Comparison of ENCODE assay signal across 12 cellular contexts in the genomic region with DNA sequence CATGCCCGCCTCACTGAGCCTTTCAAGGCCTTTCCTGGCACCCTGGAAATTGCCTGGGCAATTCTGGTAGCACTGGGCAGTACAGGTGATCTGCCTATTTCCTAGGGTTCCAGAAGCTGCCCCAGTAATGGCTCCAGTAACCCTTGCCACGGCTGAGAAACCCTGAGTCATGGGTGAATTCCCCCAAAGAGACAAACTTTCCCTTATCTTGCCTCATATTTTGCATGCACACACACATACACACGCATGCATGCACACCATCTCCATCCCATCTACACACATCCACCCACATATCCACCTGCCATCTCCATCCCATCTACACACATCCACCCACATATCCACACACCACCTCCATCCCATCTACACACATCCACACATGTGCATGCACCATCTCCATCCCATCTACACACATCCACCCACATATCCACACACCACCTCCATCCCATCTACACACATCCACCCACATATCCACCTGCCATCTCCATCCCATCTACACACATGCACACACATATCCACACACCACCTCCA. TPM values are rescaled to one million over a fixed set of nuclear protein-coding genes. Genes with fewer than 3 reads are reported as not detected.
A peak's percentile ranks its signal among the peaks of the same experiment; 100 is the strongest.
DNase-seq lines count a peak whose midpoint lies in the region; ATAC-seq, FAIRE-seq and TF ChIP-seq lines count a peak whose summit lies in the region.
"Not testable (repeated sequence)": the region's sequence is repeated elsewhere in the genome, so short reads cannot be mapped to it uniquely, and the experiment has no call there.
"Had no signal": no experiment of that assay in that cellular context is flagged by ENCODE, and none has a peak within 500 bp of the region (broad histone marks: within the 10 kb centered on the region; RNA-seq: fewer than 3 reads in every experiment).

No MANE protein-coding gene starts in this region.

- not testable (repeated sequence) for TF ChIP-seq EP300 in GM12878 (IDR thresholded peaks at IDR 0.05; ENCODE audit: borderline replicate concordance in 1 of 2, control insufficient read depth in 1 of 2, low read depth in 2 of 2, low read length in 2 of 2)

- H2AFZ ChIP-seq in GM12878 (ENCODE audit: control insufficient read depth, low read depth, low read length), result not testable (repeated sequence)

- not testable (repeated sequence) for H3K4me3 ChIP-seq in GM12878, spleen

- not testable (repeated sequence) for H3K4me1 Mint-ChIP-seq in osteocyte (ENCODE audit: unreplicated experiment)

- not testable (repeated sequence) for H3K9ac ChIP-seq in GM12878 (ENCODE audit: control insufficient read depth, insufficient read depth, low read length)

- BruUV-seq in GM12878 (replicated peaks; lab: Mats Ljungman, UMichigan), result not testable (repeated sequence)

- H3K27me3 Mint-ChIP-seq in osteocyte (ENCODE audit: unreplicated experiment), result not testable (repeated sequence)

- H3K36me3 Mint-ChIP-seq in osteocyte (ENCODE audit: unreplicated experiment), result not testable (repeated sequence)

- not testable (repeated sequence) for TF ChIP-seq CTCF in GM10266 (IDR thresholded peaks at IDR 0.05; ENCODE audit: control insufficient read depth, insufficient read depth, low read depth, missing control alignments); GM12878 (IDR thresholded peaks at IDR 0.05 in 2 of 3, conservative IDR thresholded peaks at IDR 0.05 in 1 of 3; ENCODE audit: control insufficient read depth in 2 of 3, extremely low read depth in 1 of 3, insufficient read depth in 1 of 3, low read depth in 3 of 3, low read length in 3 of 3); osteocyte (IDR thresholded peaks at IDR 0.05); spleen (IDR thresholded peaks at IDR 0.05 in 8 of 11, conservative IDR thresholded peaks at IDR 0.05 in 3 of 11)

- SMC1A ChIA-PET in GM12878 (lab: Charles Lee; ENCODE audit: uncharacterized antibody, unreplicated experiment), result interaction anchor here (0.5 kb wide), 1 partner anchor 39 kb away, joined by 3 read pairs; no protein-coding TSS in a partner anchor

- intact Hi-C loops in GM12878 (cut with micrococcal nuclease; ENCODE audit: unreplicated experiment); spleen (cut with DNase I; ENCODE audit: low total_unique reads): not testable (repeated sequence)

- FAIRE-seq in GM12878 (lab: Jason Lieb, UNC), result not testable (repeated sequence)
- peak; percentile 76 for FAIRE-seq in frontal cortex (lab: Jason Lieb, UNC)

- not testable (repeated sequence) for H3K4me3 Mint-ChIP-seq in osteocyte (ENCODE audit: unreplicated experiment)

- peak; percentile 61 for ATAC-seq in GM18868 (IDR thresholded peaks at IDR 0.05; ENCODE audit: unreplicated experiment)
- ATAC-seq in GM12878, result not testable (repeated sequence)

- not testable (repeated sequence) for H3K27me3 ChIP-seq in GM12878 (replicated peaks in 1 of 2; ENCODE audit: control insufficient read depth in 2 of 2, insufficient read depth in 2 of 2, low read length in 1 of 2)
- H3K27me3 ChIP-seq in spleen (replicated peaks in 1 of 7), result peaks cover 0 to 15% (median 0%) of the 10 kb centered on the region in 7 donors

- H4K20me1 ChIP-seq in GM12878 (ENCODE audit: control insufficient read depth, insufficient read depth), result not testable (repeated sequence)

- RAD21 ChIA-PET in GM12878 (lab: Charles Lee; ENCODE audit: unreplicated experiment), result not testable (repeated sequence)

- H3K27ac ChIP-seq in GM12878 (ENCODE audit: control insufficient read depth, insufficient read depth); spleen: not testable (repeated sequence)

- not testable (repeated sequence) for H3K9me3 ChIP-seq in GM12878 (replicated peaks; ENCODE audit: control insufficient read depth, insufficient read depth, low read length)
- H3K9me3 ChIP-seq in spleen, result peaks cover 0 to 56% (median 0%) of the 10 kb centered on the region in 8 donors

- not testable (repeated sequence) for H3K4me1 ChIP-seq in GM12878 (ENCODE audit: control insufficient read depth, insufficient read depth, low read length); spleen

- WGBS in GM12878 (ENCODE audit: insufficient coverage, insufficient replicate concordance, low lambda C conversion rate, missing lambda C conversion rate), result 2% methylated on average over 3 of the region's 3 CpGs
- WGBS in spleen, 5 donors, result 50 to 74% (median 71%) methylated on average over 3 of the region's 3 CpGs

- not testable (repeated sequence) for TF ChIP-seq RAD21 in GM12878 (IDR thresholded peaks at IDR 0.05; ENCODE audit: insufficient read depth, low read depth, low read length)

- in situ Hi-C loops in GM12878 (cut with MboI), result not testable (repeated sequence)

- H3K79me2 ChIP-seq in GM12878 (ENCODE audit: control insufficient read depth, insufficient read depth, low read length), result not testable (repeated sequence)

- H3K27ac Mint-ChIP-seq in osteocyte (ENCODE audit: unreplicated experiment), result not testable (repeated sequence)

- CTCF ChIA-PET in GM12878 (lab: Yijun Ruan, JAX), result not testable (repeated sequence)

- H3K9me3 Mint-ChIP-seq in osteocyte (ENCODE audit: unreplicated experiment), result not testable (repeated sequence)

- POLR2A ChIA-PET in GM12878 (lab: Charles Lee), result interaction anchor here (0.6 kb wide), 1 partner anchor 49 kb away, joined by 5 read pairs; no protein-coding TSS in a partner anchor

- H3K4me2 ChIP-seq in GM12878 (ENCODE audit: control insufficient read depth, insufficient read depth), result not testable (repeated sequence)

- not testable (repeated sequence) for TF ChIP-seq POLR2A in GM12878 (IDR thresholded peaks at IDR 0.05; ENCODE audit: low read depth, low read length); spleen (IDR thresholded peaks at IDR 0.05)

- peak; percentile 22 for DNase-seq in GM10266 (ENCODE audit: extremely low spot score)
- peak; percentile 4 for DNase-seq in GM12878 (ENCODE audit: low read depth, low spot score)
- DNase-seq in frontal cortex (ENCODE audit: low spot score in 2 of 2), result not testable (repeated sequence)
- DNase-seq in kidney tubule cell (ENCODE audit: low spot score), result peak; percentile 15
- DNase-seq in osteocyte (ENCODE audit: extremely low spot score, unreplicated experiment), result peak; percentile 64
- DNase-seq in spleen, result peak; percentile 30

- not testable (repeated sequence) for H3K36me3 ChIP-seq in GM12878 (ENCODE audit: control insufficient read depth in 2 of 2, insufficient read depth in 2 of 2, low read length in 1 of 2); spleen

RNA-seq across cellular contexts. Expression of a gene that starts 21.2 kb away (rescaled TPM):
- not detected in 2 replicates for total RNA-seq in GM12878 (2013; cell fraction: nucleolus; rRNA removed)
- total RNA-seq in GM12878 (2014; rRNA removed) (not detected in 2 replicates), GM12878 (2014; rRNA removed; fragmentation: Illumina TruSeq; extraction: Trizol) (not detected in 2 replicates), GM12878 (2021) (not detected in 2 replicates), frontal cortex (15.9 TPM), osteocyte (not detected in 2 replicates), spleen (not detected)
- polyA plus RNA-seq in GM12878 (2011; ENCODE audit: low read depth), result not detected
- polyA plus RNA-seq in GM12878 (2011; rRNA removed) (not detected in 2 replicates), GM12878 (2014; fragmentation: Illumina TruSeq; extraction: Trizol) (not detected in 2 replicates), GM12878 (2014; fragmentation: Nextera tagmentation; extraction: Ambion mirVana) (not detected), GM12878 (2014; rRNA removed) (not detected in 2 replicates), GM12878 (2016; fragmentation: Nextera tagmentation; extraction: Ambion mirVana) (not detected), spleen (not detected)
- polyA plus RNA-seq in GM12878 (2011; cell fraction: cytosol; rRNA removed), result not detected in 2 replicates
- polyA plus RNA-seq in GM12878 (2011; cell fraction: nucleus; rRNA removed), result not detected in 2 replicates
- not detected in 2 replicates for polyA plus RNA-seq in GM12878 (2012)
- not detected in 2 replicates for polyA minus RNA-seq in GM12878 (2011; rRNA and poly(A)+ RNA removed)
- not detected in 2 replicates for polyA minus RNA-seq in GM12878 (2011; cell fraction: cytosol; rRNA and poly(A)+ RNA removed)
- polyA minus RNA-seq in GM12878 (2011; cell fraction: nucleus; rRNA and poly(A)+ RNA removed), result not detected in 2 replicates
- total RNA-seq: Calu3; CD4-positive, alpha-beta memory T cell; Daoy; GM23248 had no signal
- polyA plus RNA-seq: BJ; CD4-positive, alpha-beta memory T cell; GM23248 had no signal

RNA-seq across cellular contexts. Expression of a gene that starts 55.8 kb away (rescaled TPM):
- total RNA-seq in GM12878 (2013; cell fraction: nucleolus; rRNA removed), result 231 and 241 TPM in 2 replicates
- total RNA-seq in GM12878 (2014; rRNA removed) (33.2 and 34.9 TPM in 2 replicates), GM12878 (2014; rRNA removed; fragmentation: Illumina TruSeq; extraction: Trizol) (19.9 and 20.1 TPM in 2 replicates), GM12878 (2021) (36.1 and 38.4 TPM in 2 replicates), frontal cortex (26.5 TPM), osteocyte (66.6 and 68.0 TPM in 2 replicates), spleen (100 to 1,000 TPM in 1 of 7 donors, 10 to 100 TPM in 6; 60.6 to 102 (median 85.0) TPM)
- 15.9 TPM for polyA plus RNA-seq in GM12878 (2011; ENCODE audit: low read depth)
- polyA plus RNA-seq in GM12878 (2011; rRNA removed) (55.5 and 64.3 TPM in 2 replicates), GM12878 (2014; fragmentation: Illumina TruSeq; extraction: Trizol) (17.3 and 21.6 TPM in 2 replicates), GM12878 (2014; fragmentation: Nextera tagmentation; extraction: Ambion mirVana) (10 to 100 TPM in 1 of 2 experiments, 1 to 10 TPM in 1; 8.0 to 18.0 TPM), GM12878 (2014; rRNA removed) (36.4 and 38.2 TPM in 2 replicates), GM12878 (2016; fragmentation: Nextera tagmentation; extraction: Ambion mirVana) (10 to 100 TPM; 34.0 to 35.7 TPM), spleen (10 to 100 TPM; 28.0 to 60.6 (median 49.1) TPM)
- 35.8 and 42.9 TPM in 2 replicates for polyA plus RNA-seq in GM12878 (2011; cell fraction: cytosol; rRNA removed)
- 328 and 344 TPM in 2 replicates for polyA plus RNA-seq in GM12878 (2011; cell fraction: nucleus; rRNA removed)
- 27.4 and 33.3 TPM in 2 replicates for polyA plus RNA-seq in GM12878 (2012)
- 51.7 and 76.2 TPM in 2 replicates for polyA minus RNA-seq in GM12878 (2011; rRNA and poly(A)+ RNA removed)
- 15.5 and 17.2 TPM in 2 replicates for polyA minus RNA-seq in GM12878 (2011; cell fraction: cytosol; rRNA and poly(A)+ RNA removed)
- polyA minus RNA-seq in GM12878 (2011; cell fraction: nucleus; rRNA and poly(A)+ RNA removed), result 89.5 and 142 TPM in 2 replicates

RNA-seq across cellular contexts. Expression of a gene that starts 55.9 kb away (rescaled TPM):
- total RNA-seq in GM12878 (2013; cell fraction: nucleolus; rRNA removed), result 122 and 131 TPM in 2 replicates
- total RNA-seq in GM12878 (2014; rRNA removed) (21.1 and 31.4 TPM in 2 replicates), GM12878 (2014; rRNA removed; fragmentation: Illumina TruSeq; extraction: Trizol) (31.5 and 32.4 TPM in 2 replicates), GM12878 (2021) (19.0 and 21.6 TPM in 2 replicates), frontal cortex (32.6 TPM), osteocyte (23.7 and 26.3 TPM in 2 replicates), spleen (10 to 100 TPM; 30.5 to 54.9 (median 44.8) TPM)
- polyA plus RNA-seq in GM12878 (2011; ENCODE audit: low read depth), result 25.5 TPM
- polyA plus RNA-seq in GM12878 (2011; rRNA removed) (23.0 and 34.1 TPM in 2 replicates), GM12878 (2014; fragmentation: Illumina TruSeq; extraction: Trizol) (27.8 and 38.2 TPM in 2 replicates), GM12878 (2014; fragmentation: Nextera tagmentation; extraction: Ambion mirVana) (10 to 100 TPM; 23.0 to 29.5 TPM), GM12878 (2014; rRNA removed) (20.2 and 22.4 TPM in 2 replicates), GM12878 (2016; fragmentation: Nextera tagmentation; extraction: Ambion mirVana) (10 to 100 TPM; 24.8 to 27.2 TPM), spleen (10 to 100 TPM; 11.9 to 14.2 (median 12.8) TPM)
- 12.1 and 15.3 TPM in 2 replicates for polyA plus RNA-seq in GM12878 (2011; cell fraction: cytosol; rRNA removed)
- polyA plus RNA-seq in GM12878 (2011; cell fraction: nucleus; rRNA removed), result 18.8 and 24.2 TPM in 2 replicates
- 22.2 and 22.8 TPM in 2 replicates for polyA plus RNA-seq in GM12878 (2012)
- 21.3 and 21.6 TPM in 2 replicates for polyA minus RNA-seq in GM12878 (2011; rRNA and poly(A)+ RNA removed)
- 8.2 and 15.0 TPM in 2 replicates for polyA minus RNA-seq in GM12878 (2011; cell fraction: cytosol; rRNA and poly(A)+ RNA removed)
- polyA minus RNA-seq in GM12878 (2011; cell fraction: nucleus; rRNA and poly(A)+ RNA removed), result 21.6 and 28.1 TPM in 2 replicates

Comparison
In these comparisons a context has a peak if more than half of its experiments do, and no peak if none do; other contexts are left out.
1. RNA of a gene that starts 21.2 kb away (total RNA-seq): 15.9 TPM in frontal cortex (single experiment); not detected in GM12878, not detected in osteocyte and not detected in spleen; every median in the first group is over 10 times any median in the second.